Comparison of ENCODE assay signal across 21 cellular contexts in the genomic region with DNA sequence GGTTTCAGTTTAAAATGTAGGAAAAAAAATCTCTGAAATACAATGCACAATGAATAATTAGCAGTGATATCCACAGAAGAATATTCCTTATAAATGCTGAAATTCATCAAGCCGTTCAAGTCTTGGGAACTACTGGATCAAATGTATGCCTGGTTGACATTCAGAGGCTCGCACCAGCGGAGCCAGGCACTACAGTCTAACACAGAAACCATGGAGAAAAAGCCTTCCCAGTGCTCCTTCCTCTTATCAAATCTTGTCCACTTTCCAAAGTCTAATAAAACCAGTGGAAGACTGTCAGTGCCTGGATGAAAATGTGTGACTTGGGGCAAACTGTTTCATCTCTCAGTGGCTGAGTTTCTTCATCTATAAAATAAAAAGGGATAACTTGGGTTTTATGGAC.
"Had no signal": no experiment of that assay in that cellular context is flagged by ENCODE, and none has a peak within 500 bp of the region (broad histone marks: within the 10 kb centered on the region; RNA-seq: fewer than 3 reads in every experiment).

No MANE protein-coding gene starts in this region.

- H3K36me3 ChIP-seq: pancreas had no signal

- ATAC-seq: activated CD8-positive, alpha-beta T cell treated with anti-CD3 and anti-CD28 coated beads, Interleukin-2, amount 10 ng/mL, durations not matched to agents 7 days and 5 days; left lobe of liver; lower lobe of right lung; natural killer cell; pancreas; right lobe of liver; stimulated activated effector memory CD8-positive, alpha-beta T cell treated with anti-CD3 and anti-CD28 coated beads, Interleukin-12 subunit alpha, Interleukin-12 subunit beta, amount 100 ng/mL, for 72 hours; stimulated activated naive CD8-positive, alpha-beta T cell treated with anti-CD3 and anti-CD28 coated beads, Interleukin-15, amount 100 ng/mL, for 72 hours had no signal

- H3K4me3 ChIP-seq: coronary artery, lower lobe of right lung, pancreas, right lobe of liver had no signal

- FAIRE-seq: bronchial epithelial cell, kidney, pancreas, small intestine had no signal

- H3K4me1 ChIP-seq: lower lobe of right lung, pancreas, right lobe of liver, tibial nerve had no signal

- H3K27me3 ChIP-seq: esophagus muscularis mucosa, neutrophil, pancreas, right lobe of liver, tibial nerve had no signal

- H3K27ac ChIP-seq: coronary artery, esophagus muscularis mucosa, lower lobe of right lung, neutrophil, pancreas, right lobe of liver had no signal

- DNase-seq: activated B cell treated with CpG ODN at 0.5 μM for 24 hours; activated CD4-positive, alpha-beta T cell treated with anti-CD3 and anti-CD28 coated beads, Interleukin-2, amount 10 ng/mL, durations not matched to agents 7 days and 5 days; activated CD8-positive, alpha-beta T cell treated with anti-CD3 and anti-CD28 coated beads, Interleukin-2, amount 10 ng/mL, durations not matched to agents 7 days and 5 days; activated naive CD4-positive, alpha-beta T cell; cerebellar nuclear complex; kidney; lower lobe of right lung; natural killer cell; pancreas; right lobe of liver; small intestine; stimulated activated CD4-positive, alpha-beta T cell treated with anti-CD3 and anti-CD28 coated beads, Interleukin-2, amount 100 ng/mL, for 24 hours; stimulated activated naive CD8-positive, alpha-beta T cell treated with anti-CD3 and anti-CD28 coated beads, Interleukin-15, amount 100 ng/mL, for 72 hours; T1000 had no signal

- H3K9me3 ChIP-seq: esophagus muscularis mucosa, lower lobe of right lung, neutrophil, pancreas, right lobe of liver, tibial nerve had no signal
